ENCODE assay signal across 12 cellular contexts in genomic region chr1:109914587-109915240, GRCh38. TPM values are rescaled to one million over a fixed set of nuclear protein-coding genes. Genes with fewer than 3 reads are reported as not detected.
DNase-seq lines count a peak whose midpoint lies in the region; ATAC-seq and TF ChIP-seq lines count a peak whose summit lies in the region.
"Had no signal": no experiment of that assay in that cellular context is flagged by ENCODE, and none has a peak within 500 bp of the region (broad histone marks: within the 10 kb centered on the region; RNA-seq: fewer than 3 reads in every experiment).

No MANE protein-coding gene starts in this region.

- ATAC-seq in HG03025 (IDR thresholded peaks at IDR 0.05; ENCODE audit: low FRiP score, unreplicated experiment) (no peak), left colon (no peak)

- peaks cover 71% of the 10 kb centered on the region for H3K36me3 Mint-ChIP-seq in activated CD4-positive, alpha-beta memory T cell treated with anti-CD3 and anti-CD28 coated beads for 36 hours

- intact Hi-C loops in activated CD4-positive, alpha-beta memory T cell treated with anti-CD3 and anti-CD28 coated beads for 36 hours (cut with micrococcal nuclease) = loop anchor here (5.0 kb wide), 1 partner anchor 137 kb away; no protein-coding TSS in a partner anchor
- intact Hi-C loops in left colon (cut with DNase I, micrococcal nuclease) = no loop called here

- H3K27me3 Mint-ChIP-seq in activated CD4-positive, alpha-beta memory T cell treated with anti-CD3 and anti-CD28 coated beads for 36 hours = no peaks in the 10 kb centered on the region
- H3K27me3 Mint-ChIP-seq: activated naive CD8-positive, alpha-beta T cell had no signal

- H3K9me3 Mint-ChIP-seq in activated CD4-positive, alpha-beta memory T cell treated with anti-CD3 and anti-CD28 coated beads for 36 hours = no peaks in the 10 kb centered on the region
- H3K9me3 Mint-ChIP-seq: nephron progenitor cell had no signal

- no peak for TF ChIP-seq CTCF in fibroblast of villous mesenchyme (IDR thresholded peaks at IDR 0.05; ENCODE audit: insufficient read depth, low read depth, low read length)

- POLR2A ChIA-PET in activated CD4-positive, alpha-beta memory T cell treated with anti-CD3 and anti-CD28 coated beads for 36 hours (lab: Charles Lee) = interaction anchor here (0.6 kb wide), 1 partner anchor 113 kb away, joined by 3 read pairs; no protein-coding TSS in a partner anchor

- peak; percentile 88 for DNase-seq in GM03348 (ENCODE audit: low spot score)
- DNase-seq in activated CD4-positive, alpha-beta memory T cell treated with anti-CD3 and anti-CD28 coated beads for 36 hours = peak; percentile 4
- DNase-seq in fibroblast of villous mesenchyme (ENCODE audit: low read depth) = peak; percentile 75
- DNase-seq in DMS114 treated with DMSO at 0.1 percent for 48 hours (lab: John Stamatoyannopoulos, UW; ENCODE audit: unreplicated experiment) = no peak
- DNase-seq in left colon = no peak
- no peak for DNase-seq in stimulated activated CD4-positive, alpha-beta T cell treated with anti-CD3 and anti-CD28 coated beads, Interleukin-1b, Interleukin-23, amount 100 ng/mL, for 48 hours
- DNase-seq: activated CD4-positive, alpha-beta T cell treated with anti-CD3 and anti-CD28 coated beads for 1 hour; KBM-7; nephron progenitor cell had no signal

- CTCF ChIA-PET in activated CD4-positive, alpha-beta memory T cell treated with anti-CD3 and anti-CD28 coated beads for 36 hours (lab: Charles Lee) = interaction anchor here (1.2 to 3.2 kb wide), 4 partner anchors 9 to 138 kb away, joined by 3 to 8 read pairs (median 7); partner anchors contain the start of gene AHCYL1

- H3K27ac ChIP-seq in skin epidermis = peak overlapping the region in 12 of 21 experiments; percentile 9 to 91 (median 30)

- H3K4me3 Mint-ChIP-seq in activated CD4-positive, alpha-beta memory T cell treated with anti-CD3 and anti-CD28 coated beads for 36 hours = no peak overlapping the region
- H3K4me3 Mint-ChIP-seq: nephron progenitor cell had no signal

- H3K27ac Mint-ChIP-seq in activated CD4-positive, alpha-beta memory T cell treated with anti-CD3 and anti-CD28 coated beads for 36 hours = no peak overlapping the region
- H3K27ac Mint-ChIP-seq: activated naive CD8-positive, alpha-beta T cell; nephron progenitor cell had no signal

- H3K4me1 Mint-ChIP-seq in activated CD4-positive, alpha-beta memory T cell treated with anti-CD3 and anti-CD28 coated beads for 36 hours (ENCODE audit: low read depth) = peaks cover 36% of the 10 kb centered on the region

- H3K4me3 ChIP-seq in fibroblast of villous mesenchyme (ENCODE audit: low read depth, low read length) (no peak overlapping the region), skin epidermis (no peak overlapping the region)

RNA-seq across cellular contexts. Expression of gene CSF1, which starts 4.1 kb away (rescaled TPM):
- 100 to 1,000 TPM; 135 to 140 TPM for total RNA-seq in activated CD4-positive, alpha-beta memory T cell treated with anti-CD3 and anti-CD28 coated beads for 36 hours
- total RNA-seq in fibroblast of villous mesenchyme = 24.5 and 64.8 TPM in 2 replicates
- 10 to 100 TPM in 1 of 2 donors, 1 to 10 TPM in 1; 9.5 to 20.2 TPM for total RNA-seq in left colon

Comparison
In these comparisons a context has a peak if more than half of its experiments do, and no peak if none do; other contexts are left out.
1. DNase-seq: peak in GM03348 (single experiment), activated CD4-positive, alpha-beta memory T cell treated with anti-CD3 and anti-CD28 coated beads for 36 hours (single experiment) and fibroblast of villous mesenchyme (single experiment); none in DMS114 treated with DMSO at 0.1 percent for 48 hours (single experiment), left colon (0 of 2) and stimulated activated CD4-positive, alpha-beta T cell treated with anti-CD3 and anti-CD28 coated beads, Interleukin-1b, Interleukin-23, amount 100 ng/mL, for 48 hours (single experiment).